ENCODE assay signal across 1 cellular context in the genomic region with DNA sequence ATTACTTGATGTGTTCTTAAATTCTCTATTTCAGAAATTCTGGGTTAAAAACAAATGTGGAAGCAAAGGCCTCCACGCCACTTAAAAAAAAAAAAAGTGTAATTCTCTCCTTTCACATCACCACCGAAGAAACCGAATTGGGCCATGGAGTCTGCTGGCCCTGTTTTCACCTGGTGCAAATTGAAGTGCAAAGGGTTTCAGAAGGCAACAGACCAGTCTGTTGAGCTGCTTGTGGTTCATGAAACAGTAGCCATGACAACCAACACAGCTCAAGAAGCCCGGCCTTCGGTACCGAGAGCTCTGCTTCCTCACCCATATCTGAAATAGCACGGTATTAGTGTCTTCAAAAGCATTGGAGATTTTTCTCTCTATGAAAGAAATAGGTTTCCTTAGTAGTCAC.
TF ChIP-seq lines count a peak whose summit lies in the region.

No MANE protein-coding gene starts in this region.

TF ChIP-seq in GM23338, 12 proteins besides CTCF, POLR2A, EP300 and RAD21 (continued from another document):
- TF ChIP-seq, protein P1, sequence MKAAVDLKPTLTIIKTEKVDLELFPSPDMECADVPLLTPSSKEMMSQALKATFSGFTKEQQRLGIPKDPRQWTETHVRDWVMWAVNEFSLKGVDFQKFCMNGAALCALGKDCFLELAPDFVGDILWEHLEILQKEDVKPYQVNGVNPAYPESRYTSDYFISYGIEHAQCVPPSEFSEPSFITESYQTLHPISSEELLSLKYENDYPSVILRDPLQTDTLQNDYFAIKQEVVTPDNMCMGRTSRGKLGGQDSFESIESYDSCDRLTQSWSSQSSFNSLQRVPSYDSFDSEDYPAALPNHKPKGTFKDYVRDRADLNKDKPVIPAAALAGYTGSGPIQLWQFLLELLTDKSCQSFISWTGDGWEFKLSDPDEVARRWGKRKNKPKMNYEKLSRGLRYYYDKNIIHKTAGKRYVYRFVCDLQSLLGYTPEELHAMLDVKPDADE (IDR thresholded peaks at IDR 0.05) = no peak
- TF ChIP-seq EZH2 (IDR thresholded peaks at IDR 0.05; ENCODE audit: low read depth, unreplicated experiment) (no peak), NANOG (IDR thresholded peaks at IDR 0.05; ENCODE audit: borderline replicate concordance) (no peak), ZNF114 (CRISPR knock-in tag; IDR thresholded peaks at IDR 0.05) (no peak), STAT1 (IDR thresholded peaks at IDR 0.05; ENCODE audit: unreplicated experiment) (no peak), ZNF331 (CRISPR knock-in tag; IDR thresholded peaks at IDR 0.05; ENCODE audit: low read depth) (no peak), POLR2AphosphoS5 (IDR thresholded peaks at IDR 0.05; ENCODE audit: low read depth) (no peak)
- TF ChIP-seq, protein P2, sequence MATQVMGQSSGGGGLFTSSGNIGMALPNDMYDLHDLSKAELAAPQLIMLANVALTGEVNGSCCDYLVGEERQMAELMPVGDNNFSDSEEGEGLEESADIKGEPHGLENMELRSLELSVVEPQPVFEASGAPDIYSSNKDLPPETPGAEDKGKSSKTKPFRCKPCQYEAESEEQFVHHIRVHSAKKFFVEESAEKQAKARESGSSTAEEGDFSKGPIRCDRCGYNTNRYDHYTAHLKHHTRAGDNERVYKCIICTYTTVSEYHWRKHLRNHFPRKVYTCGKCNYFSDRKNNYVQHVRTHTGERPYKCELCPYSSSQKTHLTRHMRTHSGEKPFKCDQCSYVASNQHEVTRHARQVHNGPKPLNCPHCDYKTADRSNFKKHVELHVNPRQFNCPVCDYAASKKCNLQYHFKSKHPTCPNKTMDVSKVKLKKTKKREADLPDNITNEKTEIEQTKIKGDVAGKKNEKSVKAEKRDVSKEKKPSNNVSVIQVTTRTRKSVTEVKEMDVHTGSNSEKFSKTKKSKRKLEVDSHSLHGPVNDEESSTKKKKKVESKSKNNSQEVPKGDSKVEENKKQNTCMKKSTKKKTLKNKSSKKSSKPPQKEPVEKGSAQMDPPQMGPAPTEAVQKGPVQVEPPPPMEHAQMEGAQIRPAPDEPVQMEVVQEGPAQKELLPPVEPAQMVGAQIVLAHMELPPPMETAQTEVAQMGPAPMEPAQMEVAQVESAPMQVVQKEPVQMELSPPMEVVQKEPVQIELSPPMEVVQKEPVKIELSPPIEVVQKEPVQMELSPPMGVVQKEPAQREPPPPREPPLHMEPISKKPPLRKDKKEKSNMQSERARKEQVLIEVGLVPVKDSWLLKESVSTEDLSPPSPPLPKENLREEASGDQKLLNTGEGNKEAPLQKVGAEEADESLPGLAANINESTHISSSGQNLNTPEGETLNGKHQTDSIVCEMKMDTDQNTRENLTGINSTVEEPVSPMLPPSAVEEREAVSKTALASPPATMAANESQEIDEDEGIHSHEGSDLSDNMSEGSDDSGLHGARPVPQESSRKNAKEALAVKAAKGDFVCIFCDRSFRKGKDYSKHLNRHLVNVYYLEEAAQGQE (IDR thresholded peaks at IDR 0.05; ENCODE audit: unreplicated experiment) = no peak
